In the genomic region with DNA sequence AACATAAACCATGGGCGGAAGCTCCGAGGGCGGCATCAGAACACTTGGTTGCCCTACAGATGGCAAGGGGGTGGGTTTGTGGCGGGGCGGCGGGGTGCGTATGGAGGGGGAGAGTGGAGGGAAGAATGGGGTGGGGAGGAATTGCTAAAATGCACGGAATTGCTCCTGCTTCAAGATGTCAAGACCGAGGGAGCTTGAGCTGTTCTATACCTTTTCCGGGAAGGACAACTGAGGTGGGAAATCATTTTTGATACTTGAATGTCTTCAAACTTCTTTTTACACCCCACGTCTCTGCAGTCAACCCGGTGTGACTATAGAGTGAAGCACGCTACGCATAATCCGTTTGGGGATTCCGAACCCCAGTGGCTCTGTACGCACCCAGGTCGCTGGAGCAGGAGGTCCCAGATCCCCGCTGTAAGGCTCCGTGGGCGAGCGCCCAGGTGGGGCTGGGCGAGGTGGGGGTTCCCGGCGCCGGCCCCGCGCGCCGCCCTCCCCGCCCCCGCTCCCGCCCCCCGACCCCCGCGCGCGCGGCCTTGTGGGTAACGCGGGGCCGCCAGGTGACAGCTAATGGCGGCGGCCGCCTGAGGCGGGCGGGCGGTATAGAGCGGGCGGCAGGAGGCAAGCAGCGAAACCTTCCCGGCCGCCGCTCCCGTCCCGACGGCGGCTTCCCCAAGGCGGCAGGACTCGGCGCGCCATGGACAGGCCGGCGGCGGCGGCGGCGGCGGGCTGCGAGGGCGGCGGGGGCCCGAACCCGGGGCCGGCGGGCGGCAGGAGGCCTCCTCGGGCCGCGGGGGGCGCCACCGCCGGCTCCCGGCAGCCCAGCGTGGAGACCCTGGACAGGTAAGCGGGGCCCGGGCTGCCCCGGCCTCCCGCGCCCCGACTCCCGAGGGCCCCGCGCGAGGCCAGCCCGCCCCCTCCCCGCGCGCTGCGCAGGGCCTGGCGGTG, we compare ENCODE assay signal across 8 cellular contexts. TPM values are rescaled to one million over a fixed set of nuclear protein-coding genes. Genes with fewer than 3 reads are reported as not detected.
DNase-seq lines count a peak whose midpoint lies in the region; ATAC-seq and TF ChIP-seq lines count a peak whose summit lies in the region.

A gene (plus strand): TSS at position 560 of the 945 bp plus-strand sequence. CDS start 135 bp downstream, at position 695.

- peak; percentile 56 for ATAC-seq in GM18505 (IDR thresholded peaks at IDR 0.05; ENCODE audit: unreplicated experiment)
- ATAC-seq in HG02588 (IDR thresholded peaks at IDR 0.05; ENCODE audit: unreplicated experiment), result peak; percentile 49
- peak; percentile 81 for ATAC-seq in naive thymus-derived CD4-positive, alpha-beta T cell

- H3K4me1 Mint-ChIP-seq in naive thymus-derived CD4-positive, alpha-beta T cell, result peaks cover 29 to 77% (median 67%) of the 10 kb centered on the region in 7 donors

- peaks cover 0 to 2% (median 0%) of the 10 kb centered on the region in 11 donors for H3K9me3 Mint-ChIP-seq in naive thymus-derived CD4-positive, alpha-beta T cell

- H3K4me3 ChIP-seq in naive thymus-derived CD4-positive, alpha-beta T cell (ENCODE audit: low read length), result peak within 1 kb of the TSS; percentile 72
- H3K4me3 ChIP-seq in tibial artery, result peak within 1 kb of the TSS; percentile 61 to 69

- H3K27ac ChIP-seq in naive thymus-derived CD4-positive, alpha-beta T cell (ENCODE audit: low read depth, low read length), result peak within 1 kb of the TSS; percentile 80
- peak within 1 kb of the TSS; percentile 80 to 89 for H3K27ac ChIP-seq in tibial artery

- CTCF ChIA-PET in naive thymus-derived CD4-positive, alpha-beta T cell (lab: Charles Lee), result interaction anchor here (0.8 to 2.5 kb wide), 7 partner anchors 9 to 754 kb away, joined by 3 to 11 read pairs (median 7); a partner anchor contains a TSS

- peak within 1 kb of the TSS; percentile 92 to 98 (median 94) for H3K4me3 Mint-ChIP-seq in naive thymus-derived CD4-positive, alpha-beta T cell

- H3K36me3 ChIP-seq in naive thymus-derived CD4-positive, alpha-beta T cell (ENCODE audit: control insufficient read depth in 2 of 3, insufficient read depth in 3 of 3, low read length in 3 of 3), result no peaks in the 10 kb centered on the region
- H3K36me3 ChIP-seq in tibial artery, result no peaks in the 10 kb centered on the region

- H3K9me3 ChIP-seq in naive thymus-derived CD4-positive, alpha-beta T cell (ENCODE audit: control insufficient read depth in 2 of 3, low read length in 3 of 3), result no peaks in the 10 kb centered on the region
- H3K9me3 ChIP-seq in tibial artery, result peaks cover 0 to 3% (median 0%) of the 10 kb centered on the region in 3 donors

- no peaks in the 10 kb centered on the region for H3K27me3 Mint-ChIP-seq in naive thymus-derived CD4-positive, alpha-beta T cell

- DNase-seq in NCI-H1930 (lab: John Stamatoyannopoulos, UW) (peak; percentile 12 to 34), erythroblast (lab: John Stamatoyannopoulos, UW) (peak; percentile 36 to 58), tibial artery (peak in 1 of 2 donors; percentile 22), GDM1 (lab: John Stamatoyannopoulos, UW) (no peak)
- peak; percentile 69 for DNase-seq in activated CD8-positive, alpha-beta memory T cell treated with anti-CD3 and anti-CD28 coated beads, Interleukin-2, amount 50 U/mL, for 48 hours
- peak; percentile 36 to 61 (median 57) for DNase-seq in naive thymus-derived CD4-positive, alpha-beta T cell

- intact Hi-C loops in naive thymus-derived CD4-positive, alpha-beta T cell (cut with micrococcal nuclease), result loop anchor here (1.0 to 10.0 kb wide), 11 partner anchors 10 to 1188 kb away; a partner anchor contains a TSS
- intact Hi-C loops in tibial artery (cut with DNase I; ENCODE audit: low total_unique reads), result no loop called here

- peak within 1 kb of the TSS; percentile 95 to 99 (median 97) for H3K27ac Mint-ChIP-seq in naive thymus-derived CD4-positive, alpha-beta T cell

- no peaks in the 10 kb centered on the region for H3K27me3 ChIP-seq in naive thymus-derived CD4-positive, alpha-beta T cell (ENCODE audit: control insufficient read depth in 2 of 2, insufficient read depth in 2 of 2, low read length in 2 of 2)
- no peaks in the 10 kb centered on the region for H3K27me3 ChIP-seq in tibial artery

- no peak for TF ChIP-seq CTCF in tibial artery (IDR thresholded peaks at IDR 0.05)

- POLR2A ChIA-PET in naive thymus-derived CD4-positive, alpha-beta T cell (lab: Charles Lee), result interaction anchor here (0.7 to 3.3 kb wide), 17 partner anchors 8 to 755 kb away, joined by 3 to 21 read pairs (median 4); a partner anchor contains a TSS

- peaks cover 37 to 51% of the 10 kb centered on the region in 2 donors for H3K4me1 ChIP-seq in naive thymus-derived CD4-positive, alpha-beta T cell (ENCODE audit: control insufficient read depth in 2 of 2, insufficient read depth in 2 of 2, low read length in 2 of 2)
- peaks cover 0 to 4% (median 2%) of the 10 kb centered on the region in 4 donors for H3K4me1 ChIP-seq in tibial artery

- TF ChIP-seq POLR2A in GM18505 (IDR thresholded peaks at IDR 0.05; ENCODE audit: borderline replicate concordance, extremely low read depth, insufficient read depth, insufficient read length) (peak; percentile 63), erythroblast (IDR thresholded peaks at IDR 0.05; ENCODE audit: low read length) (no peak)

- H3K36me3 Mint-ChIP-seq in naive thymus-derived CD4-positive, alpha-beta T cell, result peaks cover 0 to 24% (median 0%) of the 10 kb centered on the region in 5 donors

RNA-seq across cellular contexts. Expression of the gene that starts here (rescaled TPM):
- 10 to 100 TPM; 37.0 to 53.1 (median 42.1) TPM for total RNA-seq in naive thymus-derived CD4-positive, alpha-beta T cell
- polyA plus RNA-seq in naive thymus-derived CD4-positive, alpha-beta T cell, result 10 to 100 TPM; 11.3 to 24.8 TPM
